ENCODE assay signal across 8 cellular contexts in the genomic region with DNA sequence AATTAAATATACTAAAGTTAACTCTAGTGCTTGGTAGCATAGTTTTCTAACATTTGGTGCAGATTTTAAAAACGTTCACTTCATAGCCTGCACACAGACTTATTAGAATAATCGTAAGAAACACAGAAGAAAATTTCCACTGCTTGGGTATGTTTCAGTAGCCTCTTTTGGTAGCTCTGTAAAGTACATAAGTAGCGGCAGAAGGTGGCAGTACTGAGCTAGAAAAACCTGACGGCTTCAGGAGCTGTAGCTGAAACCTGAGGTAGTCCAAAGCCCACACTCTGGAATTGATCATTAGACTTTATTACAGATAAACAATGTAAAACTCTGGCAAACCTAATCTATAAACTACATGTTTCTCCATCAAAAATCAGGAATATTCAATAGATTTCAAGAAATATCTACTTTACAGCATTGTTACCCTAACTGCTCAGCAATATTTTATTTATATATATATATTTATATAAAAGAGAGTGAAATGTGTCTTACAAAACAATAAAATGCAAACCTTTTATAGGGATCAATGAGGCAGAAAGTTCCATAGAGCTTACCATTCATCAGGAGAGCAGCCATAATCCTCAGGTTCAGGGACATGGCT.
DNase-seq lines count a peak whose midpoint lies in the region; ATAC-seq, FAIRE-seq and TF ChIP-seq lines count a peak whose summit lies in the region.

No MANE protein-coding gene starts in this region.

- TF ChIP-seq CTCF in astrocyte (IDR thresholded peaks at IDR 0.05; ENCODE audit: insufficient read depth, low read depth, low read length) (peak; percentile 72), smooth muscle cell (IDR thresholded peaks at IDR 0.05; ENCODE audit: borderline replicate concordance, insufficient read depth, poor library complexity, severe bottlenecking) (peak; percentile 70)

- no peaks in the 10 kb centered on the region for H3K27me3 Mint-ChIP-seq in astrocyte (ENCODE audit: low read depth, unreplicated experiment)

- FAIRE-seq in astrocyte (lab: Jason Lieb, UNC), result peak; percentile 50

- no peaks in the 10 kb centered on the region for H3K9me3 ChIP-seq in astrocyte (ENCODE audit: insufficient read depth, low read depth, low read length)
- H3K9me3 ChIP-seq in smooth muscle cell (replicated peaks; ENCODE audit: low read depth), result no peaks in the 10 kb centered on the region

- H3K9me3 Mint-ChIP-seq in astrocyte (ENCODE audit: unreplicated experiment), result peaks cover 2% of the 10 kb centered on the region

- H2AFZ ChIP-seq in astrocyte (ENCODE audit: low read depth, low read length) (no peak overlapping the region), smooth muscle cell (ENCODE audit: low read depth) (no peak overlapping the region)

- H3K4me1 Mint-ChIP-seq in astrocyte (ENCODE audit: low read depth, unreplicated experiment), result no peaks in the 10 kb centered on the region

- H3K27me3 ChIP-seq in astrocyte (ENCODE audit: insufficient read depth, low read length) (no peaks in the 10 kb centered on the region), smooth muscle cell (ENCODE audit: low read depth) (no peaks in the 10 kb centered on the region)

- H3K36me3 ChIP-seq in astrocyte (ENCODE audit: insufficient read depth, low read length) (no peaks in the 10 kb centered on the region), smooth muscle cell (ENCODE audit: low read depth) (no peaks in the 10 kb centered on the region)

- no peak overlapping the region for H3K4me3 Mint-ChIP-seq in astrocyte (ENCODE audit: unreplicated experiment)

- 8% methylated on average over 4 of the region's 4 CpGs for WGBS in smooth muscle cell (ENCODE audit: low lambda C conversion rate)

- H3K79me2 ChIP-seq in astrocyte (ENCODE audit: insufficient read depth, low read length), result no peaks in the 10 kb centered on the region
- H3K79me2 ChIP-seq in smooth muscle cell (ENCODE audit: low read depth), result no peaks in the 10 kb centered on the region

- ATAC-seq in HG02798 (IDR thresholded peaks at IDR 0.05; ENCODE audit: poor library complexity, unreplicated experiment), result peak; percentile 95

- H3K4me3 ChIP-seq in astrocyte (ENCODE audit: insufficient read depth, low read depth, low read length), result no peak overlapping the region
- no peak overlapping the region for H3K4me3 ChIP-seq in smooth muscle cell

- H3K4me2 ChIP-seq in astrocyte (ENCODE audit: low read length) (no peak overlapping the region), smooth muscle cell (no peak overlapping the region)

- peak; percentile 37 for DNase-seq in SIG-M5 treated with dmso at 0.1 percent for 504 hours (lab: John Stamatoyannopoulos, UW; ENCODE audit: unreplicated experiment)
- no peak for DNase-seq in SIG-M5 (lab: John Stamatoyannopoulos, UW)
- peak; percentile 72 for DNase-seq in NCI-H1436 (lab: John Stamatoyannopoulos, UW)
- peak in 4 of 5 donors; percentile 31 to 68 (median 46) for DNase-seq in T-helper 1 cell
- DNase-seq in astrocyte (ENCODE audit: low read depth), result peak; percentile 30
- DNase-seq in hippocampal formation (lab: John Stamatoyannopoulos, UW), result peak; percentile 59 to 86
- DNase-seq in smooth muscle cell (lab: John Stamatoyannopoulos, UW; ENCODE audit: unreplicated experiment), result no peak

- H3K9ac ChIP-seq in astrocyte (ENCODE audit: low read length) (no peak overlapping the region), smooth muscle cell (ENCODE audit: low read depth) (no peak overlapping the region)

- no peaks in the 10 kb centered on the region for H3K4me1 ChIP-seq in astrocyte (ENCODE audit: insufficient read depth, low read length)
- peaks cover 5% of the 10 kb centered on the region for H3K4me1 ChIP-seq in smooth muscle cell (ENCODE audit: low read depth)

- no peaks in the 10 kb centered on the region for H3K36me3 Mint-ChIP-seq in astrocyte (ENCODE audit: low read depth, unreplicated experiment)

- H3F3A ChIP-seq in smooth muscle cell (ENCODE audit: low read depth), result no peaks in the 10 kb centered on the region

- no peak overlapping the region for H3K27ac ChIP-seq in astrocyte (ENCODE audit: low read depth, low read length)
- no peak overlapping the region for H3K27ac ChIP-seq in smooth muscle cell (ENCODE audit: low read depth)

- H3K27ac Mint-ChIP-seq in astrocyte (ENCODE audit: unreplicated experiment), result no peak overlapping the region

- H4K20me1 ChIP-seq in astrocyte (ENCODE audit: insufficient read depth, low read length), result no peaks in the 10 kb centered on the region
- no peaks in the 10 kb centered on the region for H4K20me1 ChIP-seq in smooth muscle cell (ENCODE audit: low read depth)

Comparison
In these comparisons a context has a peak if more than half of its experiments do, and no peak if none do; other contexts are left out.
1. DNase-seq: peak in SIG-M5 treated with dmso at 0.1 percent for 504 hours (single experiment), NCI-H1436 (single experiment), T-helper 1 cell (4 of 5), astrocyte (single experiment) and hippocampal formation (2 of 2); none in SIG-M5 (single experiment) and smooth muscle cell (single experiment).